In genomic region chr13:77779461-77780272, GRCh38 we compare ENCODE assay signal across 8 cellular contexts.
A peak's percentile ranks its signal among the peaks of the same experiment; 100 is the strongest.
DNase-seq lines count a peak whose midpoint lies in the region; ATAC-seq and TF ChIP-seq lines count a peak whose summit lies in the region.

No MANE protein-coding gene starts in this region.

- peak; percentile 82 for ATAC-seq in GM21529 (IDR thresholded peaks at IDR 0.05; ENCODE audit: unreplicated experiment)

- H3K4me1 ChIP-seq in NT2/D1 (ENCODE audit: insufficient read depth, insufficient read length): no peaks in the 10 kb centered on the region

- no peak overlapping the region for H3K4me3 ChIP-seq in NT2/D1 (ENCODE audit: insufficient read length, low read depth)

- H3K9me3 Mint-ChIP-seq in brain: peaks cover 3 to 10% (median 6%) of the 10 kb centered on the region in 5 experiments

- DNase-seq in activated gamma-delta T cell treated with Interleukin-2 at 50 U/mL for 16 hours: peak; percentile 12
- no peak for DNase-seq in activated gamma-delta T cell (lab: John Stamatoyannopoulos, UW)
- peak; percentile 80 for DNase-seq in HT-29 (ENCODE audit: low spot score)
- DNase-seq in NT2/D1 (ENCODE audit: low read depth, low spot score): peak; percentile 39
- DNase-seq in iris pigment epithelial cell (ENCODE audit: low read depth): peak; percentile 63
- peak; percentile 2 for DNase-seq in stimulated activated naive CD4-positive, alpha-beta T cell treated with Interleukin-2 at 50 U/mL for 16 hours (lab: John Stamatoyannopoulos, UW)

- H3K36me3 Mint-ChIP-seq in brain: peaks cover 4% of the 10 kb centered on the region

- H3K36me3 ChIP-seq in NT2/D1 (ENCODE audit: insufficient read depth, insufficient read length, low read length): no peaks in the 10 kb centered on the region

- no peak overlapping the region for H3K9ac ChIP-seq in NT2/D1 (ENCODE audit: insufficient read length, low read depth)

- peak overlapping the region in 3 of 5 experiments; percentile 39 to 81 (median 57) for H3K27ac Mint-ChIP-seq in brain

- no peaks in the 10 kb centered on the region for H3K27me3 ChIP-seq in NT2/D1 (ENCODE audit: insufficient read depth, insufficient read length)

- peak overlapping the region in 3 of 5 experiments; percentile 1 to 10 (median 8) for H3K4me3 Mint-ChIP-seq in brain

- H3K9me3 ChIP-seq in NT2/D1 (ENCODE audit: insufficient read depth, low read length): no peaks in the 10 kb centered on the region

- no peaks in the 10 kb centered on the region for H3K27me3 Mint-ChIP-seq in brain

- peak; percentile 89 to 91 for TF ChIP-seq CTCF in brain (conservative IDR thresholded peaks at IDR 0.05)

- peaks cover 31% of the 10 kb centered on the region for H3K4me1 Mint-ChIP-seq in brain
